ENCODE assay signal across 26 cellular contexts in the genomic region with DNA sequence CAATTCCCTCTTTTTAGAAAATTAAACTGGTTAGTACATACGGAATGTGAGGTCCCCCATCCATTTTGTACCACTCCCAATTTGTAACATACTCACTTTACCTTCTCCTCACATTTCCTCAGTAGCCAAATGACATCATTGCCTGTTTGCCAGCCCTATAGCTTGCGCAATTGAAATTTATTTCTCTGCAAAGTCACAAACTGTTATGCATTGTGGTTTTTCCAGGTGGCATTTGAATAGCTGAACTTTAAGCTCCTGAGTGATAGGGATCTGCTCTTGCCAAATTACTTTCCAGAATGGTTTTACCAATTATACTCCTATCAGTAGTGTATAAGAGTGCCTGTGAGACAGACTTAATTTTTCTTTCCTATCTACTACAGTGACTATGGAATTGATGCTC. TPM values are rescaled to one million over a fixed set of nuclear protein-coding genes. Genes with fewer than 3 reads are reported as not detected.
DNase-seq lines count a peak whose midpoint lies in the region; ATAC-seq, FAIRE-seq and TF ChIP-seq lines count a peak whose summit lies in the region.
"Had no signal": no experiment of that assay in that cellular context is flagged by ENCODE, and none has a peak within 500 bp of the region (broad histone marks: within the 10 kb centered on the region; RNA-seq: fewer than 3 reads in every experiment).

No MANE protein-coding gene starts in this region.

- H3K36me3 ChIP-seq in GM23338 (ENCODE audit: insufficient read depth) (no peaks in the 10 kb centered on the region), H1 (ENCODE audit: control insufficient read depth in 2 of 4, insufficient read depth in 4 of 4, low read length in 3 of 4) (peaks cover 0 to 2% (median 0%) of the 10 kb centered on the region in 4 experiments; a peak in 1 of 8 replicates), mesenchymal stem cell (ENCODE audit: control insufficient read depth in 1 of 2, insufficient read depth in 2 of 2, low read depth in 1 of 2, low read length in 2 of 2) (no peaks in the 10 kb centered on the region), testis (ENCODE audit: low read depth, missing control alignments) (no peaks in the 10 kb centered on the region), left lung (no peaks in the 10 kb centered on the region)
- H3K36me3 ChIP-seq: cardiac muscle cell, MG63, prostate gland had no signal

- no peak overlapping the region for H2AK5ac ChIP-seq in H1 (ENCODE audit: low read depth, low read length)
- H2AK5ac ChIP-seq in mesenchymal stem cell (ENCODE audit: low read length, severe bottlenecking), result no peak overlapping the region

- no peak overlapping the region for H4K5ac ChIP-seq in H1 (ENCODE audit: insufficient read length, low read depth, low read length)

- H3K18ac ChIP-seq in H1 (ENCODE audit: extremely low read depth, low read length) (no peak overlapping the region), mesenchymal stem cell (ENCODE audit: low read depth in 1 of 2, low read length in 2 of 2) (no peak overlapping the region)

- no peak overlapping the region for H3K27ac Mint-ChIP-seq in GM23338
- H3K27ac Mint-ChIP-seq: activated naive CD8-positive, alpha-beta T cell treated with anti-CD3 and anti-CD28 coated beads, Interleukin-2, amount 50 U/mL, for 24 hours; CD4-positive, alpha-beta memory T cell; HFFc6 had no signal

- H2AFZ ChIP-seq in GM23338, result no peak overlapping the region
- H2AFZ ChIP-seq in H1 (ENCODE audit: low read length), result no peak overlapping the region
- no peak overlapping the region for H2AFZ ChIP-seq in mesenchymal stem cell (ENCODE audit: low read depth, low read length)

- H3K36me3 Mint-ChIP-seq in GM23338 (ENCODE audit: low read depth), result peaks cover 19% of the 10 kb centered on the region
- H3K36me3 Mint-ChIP-seq: CD4-positive, alpha-beta memory T cell had no signal

- no peak for TF ChIP-seq RAD21 in H1 (IDR thresholded peaks at IDR 0.05 in 1 of 2, conservative IDR thresholded peaks at IDR 0.05 in 1 of 2; ENCODE audit: low read depth in 2 of 2, low read length in 2 of 2)

- peaks cover 48% of the 10 kb centered on the region for H3K79me2 ChIP-seq in GM23338 (replicated peaks; ENCODE audit: insufficient read depth)
- peaks cover 0 to 49% of the 10 kb centered on the region in 2 experiments; a peak in 2 of 4 replicates for H3K79me2 ChIP-seq in H1 (ENCODE audit: control insufficient read depth in 1 of 2, insufficient read depth in 2 of 2, low read length in 2 of 2)

- H3K4me1 Mint-ChIP-seq in GM23338, result peaks cover 20% of the 10 kb centered on the region
- H3K4me1 Mint-ChIP-seq: activated naive CD8-positive, alpha-beta T cell treated with anti-CD3 and anti-CD28 coated beads, Interleukin-2, amount 50 U/mL, for 24 hours; CD4-positive, alpha-beta memory T cell had no signal

- H3K9me2 ChIP-seq in GM23338 (ENCODE audit: insufficient read depth), result no peaks in the 10 kb centered on the region

- H3K27ac ChIP-seq in GM23338 (ENCODE audit: low read depth), result no peak overlapping the region
- no peak overlapping the region for H3K27ac ChIP-seq in H1 (ENCODE audit: low read depth, low read length)
- no peak overlapping the region for H3K27ac ChIP-seq in mesenchymal stem cell (ENCODE audit: low read length, poor library complexity, severe bottlenecking)
- no peak overlapping the region for H3K27ac ChIP-seq in testis
- no peak overlapping the region for H3K27ac ChIP-seq in left lung
- H3K27ac ChIP-seq: cardiac muscle cell, dorsolateral prefrontal cortex, prostate gland had no signal

- peaks cover 8% of the 10 kb centered on the region; the same call in 1 of the 2 replicates for H3K4me1 ChIP-seq in GM23338 (ENCODE audit: insufficient read depth)
- H3K4me1 ChIP-seq in H1 (replicated peaks in 1 of 4; ENCODE audit: control insufficient read depth in 3 of 4, insufficient read depth in 4 of 4, low read length in 3 of 4), result no peaks in the 10 kb centered on the region
- H3K4me1 ChIP-seq in mesenchymal stem cell (ENCODE audit: control insufficient read depth, insufficient read depth, low read depth, low read length), result no peaks in the 10 kb centered on the region
- no peaks in the 10 kb centered on the region for H3K4me1 ChIP-seq in testis
- H3K4me1 ChIP-seq in left lung, result no peaks in the 10 kb centered on the region
- H3K4me1 ChIP-seq: prostate gland had no signal

- H3K27me3 ChIP-seq in GM23338 (ENCODE audit: insufficient read depth) (no peaks in the 10 kb centered on the region), H1 (replicated peaks in 1 of 4; ENCODE audit: control insufficient read depth in 3 of 4, extremely low read depth in 1 of 4, insufficient read depth in 3 of 4, low read length in 3 of 4) (no peaks in the 10 kb centered on the region), mesenchymal stem cell (ENCODE audit: control insufficient read depth in 1 of 2, insufficient read depth in 1 of 2, low read length in 2 of 2) (peaks cover 0 to 5% of the 10 kb centered on the region in 2 experiments), testis (no peaks in the 10 kb centered on the region), left lung (no peaks in the 10 kb centered on the region)
- H3K27me3 ChIP-seq: cardiac muscle cell, MG63 had no signal

- H3K14ac ChIP-seq in H1 (ENCODE audit: insufficient read length), result no peak overlapping the region
- H3K14ac ChIP-seq in mesenchymal stem cell (ENCODE audit: low read length in 2 of 2), result no peak overlapping the region

- H3K9ac ChIP-seq in H1 (replicated peaks in 1 of 4; ENCODE audit: extremely low read depth in 1 of 4, low read depth in 3 of 4, low read length in 3 of 4), result no peak overlapping the region
- H3K9ac ChIP-seq in mesenchymal stem cell (ENCODE audit: low read length), result no peak overlapping the region

- H2BK12ac ChIP-seq in H1 (ENCODE audit: low read depth, low read length) (no peak overlapping the region), mesenchymal stem cell (ENCODE audit: low read length in 2 of 2) (no peak overlapping the region)

- H2BK20ac ChIP-seq in H1 (ENCODE audit: low read length), result no peak overlapping the region

- CTCF ChIA-PET in H1 (lab: Charles Lee; ENCODE audit: partially characterized antibody), result interaction anchor here (0.6 kb wide), 1 partner anchor 42 kb away, joined by 3 read pairs; no protein-coding TSS in a partner anchor

- no peaks in the 10 kb centered on the region for H3K27me3 Mint-ChIP-seq in GM23338 (ENCODE audit: insufficient read depth, low read depth, poor library complexity)
- H3K27me3 Mint-ChIP-seq: activated naive CD8-positive, alpha-beta T cell treated with anti-CD3 and anti-CD28 coated beads, Interleukin-2, amount 50 U/mL, for 24 hours had no signal

- H3K79me1 ChIP-seq in H1 (ENCODE audit: low read depth, low read length), result no peaks in the 10 kb centered on the region
- H3K79me1 ChIP-seq in mesenchymal stem cell (replicated peaks; ENCODE audit: low read length, poor library complexity, severe bottlenecking), result peaks cover 2% of the 10 kb centered on the region

- H3K9me3 Mint-ChIP-seq in GM23338, result peaks cover 16% of the 10 kb centered on the region; the same call in 2 of the 3 replicates
- H3K9me3 Mint-ChIP-seq: activated naive CD8-positive, alpha-beta T cell treated with anti-CD3 and anti-CD28 coated beads, Interleukin-2, amount 50 U/mL, for 24 hours; HFFc6 had no signal

- H2BK15ac ChIP-seq in H1 (ENCODE audit: low read length) (no peak overlapping the region), mesenchymal stem cell (ENCODE audit: low read depth, poor library complexity, severe bottlenecking) (no peak overlapping the region)

- TF ChIP-seq POLR2A in H1 (IDR thresholded peaks at IDR 0.05; ENCODE audit: control extremely low read depth in 1 of 2, low read depth in 2 of 2, low read length in 2 of 2) (no peak), testis (IDR thresholded peaks at IDR 0.05) (no peak)

- H3K23ac ChIP-seq in H1 (ENCODE audit: insufficient read length), result no peak overlapping the region
- H3K23ac ChIP-seq in mesenchymal stem cell (ENCODE audit: low read length in 2 of 2), result no peak overlapping the region

- TF ChIP-seq CTCF in GM23338 (conservative IDR thresholded peaks at IDR 0.05; ENCODE audit: low read depth in 2 of 2) (no peak), H1 (IDR thresholded peaks at IDR 0.05; ENCODE audit: control extremely low read depth in 1 of 3, insufficient read depth in 1 of 3, low read depth in 1 of 3, low read length in 3 of 3) (no peak), testis (IDR thresholded peaks at IDR 0.05) (no peak), GM10266 (IDR thresholded peaks at IDR 0.05; ENCODE audit: control insufficient read depth, insufficient read depth, low read depth, missing control alignments) (no peak), left lung (IDR thresholded peaks at IDR 0.05) (no peak)

- ATAC-seq in GM23338, result no peak
- ATAC-seq in left lung, result no peak
- ATAC-seq: activated naive CD8-positive, alpha-beta T cell treated with anti-CD3 and anti-CD28 coated beads, Interleukin-2, amount 50 U/mL, for 24 hours; stimulated activated naive CD8-positive, alpha-beta T cell treated with anti-CD3 and anti-CD28 coated beads, Interleukin-15, Interleukin-2, amounts not matched to agents 100 U/mL and 50 U/mL, for 24 hours had no signal

- H4K91ac ChIP-seq in H1 (replicated peaks; ENCODE audit: insufficient read length, low read length) (no peak overlapping the region), mesenchymal stem cell (ENCODE audit: low read length) (no peak overlapping the region)

- 79% methylated on average over 2 of the region's 2 CpGs; no CpG with 5 or more reads in 1 of the 2 experiments for WGBS in H1 (ENCODE audit: extremely low coverage in 1 of 2, insufficient coverage in 1 of 2, insufficient read length in 1 of 2, insufficient replicate concordance in 2 of 2, low coverage in 1 of 2, low lambda C conversion rate in 2 of 2, missing lambda C conversion rate in 1 of 2), 2 experiments
- WGBS in mesenchymal stem cell, result 78% methylated on average over 1 of the region's 2 CpGs
- 86 to 90% methylated on average over 2 of the region's 2 CpGs for WGBS in testis, 2 donors

- H3K23me2 ChIP-seq in H1 (ENCODE audit: low read depth, low read length), result no peaks in the 10 kb centered on the region

- H3K56ac ChIP-seq in H1 (replicated peaks; ENCODE audit: insufficient read length, low read depth, low read length), result no peak overlapping the region

- H3K4me3 Mint-ChIP-seq in GM23338, result no peak overlapping the region
- H3K4me3 Mint-ChIP-seq: activated naive CD8-positive, alpha-beta T cell treated with anti-CD3 and anti-CD28 coated beads, Interleukin-2, amount 50 U/mL, for 24 hours; CD4-positive, alpha-beta memory T cell; HFFc6 had no signal

- no peak overlapping the region for H3K4ac ChIP-seq in H1 (replicated peaks; ENCODE audit: insufficient read length, low read depth, low read length)
- no peak overlapping the region for H3K4ac ChIP-seq in mesenchymal stem cell (ENCODE audit: low read depth in 1 of 2, low read length in 2 of 2)

- H3K4me2 ChIP-seq in GM23338 (peak overlapping the region; percentile 60; the same call in 1 of the 2 replicates), H1 (ENCODE audit: insufficient read depth in 1 of 2, low read depth in 2 of 2, low read length in 2 of 2) (no peak overlapping the region), mesenchymal stem cell (ENCODE audit: low read length, poor library complexity, severe bottlenecking) (no peak overlapping the region)

- H4K20me1 ChIP-seq in GM23338 (replicated peaks; ENCODE audit: insufficient read depth), result no peaks in the 10 kb centered on the region
- no peaks in the 10 kb centered on the region for H4K20me1 ChIP-seq in H1 (replicated peaks in 1 of 2; ENCODE audit: control insufficient read depth in 1 of 2, insufficient read depth in 2 of 2, low read length in 2 of 2)

- POLR2A ChIA-PET in H1 (lab: Charles Lee; ENCODE audit: partially characterized antibody), result no interaction called here

- H4K8ac ChIP-seq in H1 (ENCODE audit: extremely low read depth, insufficient read depth, low read length) (no peak overlapping the region), mesenchymal stem cell (ENCODE audit: low read length) (no peak overlapping the region)

- H2BK5ac ChIP-seq in H1 (ENCODE audit: low read depth, low read length), result no peak overlapping the region
- H2BK5ac ChIP-seq in mesenchymal stem cell (ENCODE audit: low read depth, low read length, poor library complexity, severe bottlenecking), result no peak overlapping the region

- no peaks in the 10 kb centered on the region for H3F3A ChIP-seq in GM23338 (replicated peaks; ENCODE audit: low read depth)

- no peak for TF ChIP-seq EP300 in H1 (IDR thresholded peaks at IDR 0.05; ENCODE audit: borderline replicate concordance in 1 of 2, low read depth in 2 of 2, low read length in 2 of 2)

- H2BK120ac ChIP-seq in H1 (replicated peaks; ENCODE audit: low read depth, low read length) (no peak overlapping the region), mesenchymal stem cell (ENCODE audit: low read depth, low read length) (no peak overlapping the region)

- FAIRE-seq in H1 (lab: Jason Lieb, UNC), result no peak
- FAIRE-seq: small intestine had no signal

- DNase-seq in GM23338 (ENCODE audit: low spot score) (no peak), OCI-M1 (lab: John Stamatoyannopoulos, UW) (peak; percentile 50), H1 (ENCODE audit: low read depth in 1 of 2, low spot score in 2 of 2) (no peak), mesenchymal stem cell (peak; percentile 35), testis (no peak), GM10266 (ENCODE audit: extremely low spot score) (no peak), left lung (no peak)
- DNase-seq in stimulated activated CD4-positive, alpha-beta T cell treated with anti-CD3 and anti-CD28 coated beads, Interleukin-12 subunit alpha, Interleukin-12 subunit beta, amount 100 ng/mL, for 4 hours, result no peak
- DNase-seq: activated CD8-positive, alpha-beta memory T cell treated with anti-CD3 and anti-CD28 coated beads, Interleukin-2, amount 50 U/mL, for 4 hours; activated effector memory CD4-positive, alpha-beta T cell treated with anti-CD3 and anti-CD28 coated beads, Interleukin-2, amount 50 U/mL, for 16 hours; activated naive CD8-positive, alpha-beta T cell treated with anti-CD3 and anti-CD28 coated beads, Interleukin-2, amount 50 U/mL, for 24 hours; CD4-positive, alpha-beta memory T cell; dorsolateral prefrontal cortex; HFFc6; MG63; NCI-H1694; NCI-H748 treated with DMSO at 0.1 percent for 48 hours; SIG-M5; small intestine; stimulated activated CD4-positive, alpha-beta T cell treated with anti-CD3 and anti-CD28 coated beads, Interleukin-2, amount 100 ng/mL, for 48 hours; stimulated activated naive CD8-positive, alpha-beta T cell treated with anti-CD3 and anti-CD28 coated beads, Interleukin-15, Interleukin-2, amounts not matched to agents 100 U/mL and 50 U/mL, for 24 hours; trophoblast cell had no signal

- no peak overlapping the region for H3K4me3 ChIP-seq in GM23338
- H3K4me3 ChIP-seq in H1 (ENCODE audit: extremely low read depth in 1 of 4, insufficient read depth in 2 of 4, low read depth in 3 of 4, low read length in 4 of 4), result no peak overlapping the region
- no peak overlapping the region for H3K4me3 ChIP-seq in mesenchymal stem cell (ENCODE audit: insufficient read depth in 1 of 2, low read depth in 1 of 2, low read length in 2 of 2)
- no peak overlapping the region for H3K4me3 ChIP-seq in testis
- H3K4me3 ChIP-seq in left lung, result no peak overlapping the region
- H3K4me3 ChIP-seq: cardiac muscle cell, dorsolateral prefrontal cortex, MG63, prostate gland had no signal

- no peaks in the 10 kb centered on the region; a peak in 1 of 4 replicates for H3K9me3 ChIP-seq in H1 (ENCODE audit: insufficient read depth in 2 of 2, low read depth in 1 of 2, low read length in 1 of 2)
- H3K9me3 ChIP-seq in mesenchymal stem cell (ENCODE audit: control insufficient read depth, low read length), result peaks cover 3% of the 10 kb centered on the region
- no peaks in the 10 kb centered on the region for H3K9me3 ChIP-seq in testis
- no peaks in the 10 kb centered on the region for H3K9me3 ChIP-seq in left lung
- H3K9me3 ChIP-seq: MG63, prostate gland had no signal

- intact Hi-C loops in testis (cut with DNase I; ENCODE audit: low total_unique reads) (no loop called here), left lung (cut with DNase I) (no loop called here)

RNA-seq across cellular contexts. Expression of a gene that starts 7.7 kb away (rescaled TPM):
- 25.7 and 48.1 TPM in 2 replicates for total RNA-seq in GM23338 (2014; rRNA removed; shearing (Covaris generic))
- 13.2 and 15.5 TPM in 2 replicates for polyA plus RNA-seq in GM23338 (2016; fragmentation: Nextera tagmentation; extraction: Ambion mirVana)
- 22.9 and 24.9 TPM in 2 replicates for total RNA-seq in H1 (2021; fragmentation: NEBNext Ultra II Directional; extraction: Animal tissue kit (Norgen Biotek cat#: 25700))
- 30.2 and 30.3 TPM in 2 replicates for polyA plus RNA-seq in H1 (2011; rRNA removed)
- polyA plus RNA-seq in H1 (2011; cell fraction: cytosol; rRNA removed), result 27.1 TPM
- 202 TPM for polyA plus RNA-seq in H1 (2011; cell fraction: nucleus; rRNA removed)
- 18.3 to 25.7 TPM (median 22.0 TPM) in 4 replicates for polyA plus RNA-seq in H1 (2012, experiment 1 of 2)
- polyA plus RNA-seq in H1 (2012, experiment 2 of 2), result 5.5 TPM
- polyA plus RNA-seq in H1 (2013, experiment 1 of 2), result 22.3 TPM
- polyA plus RNA-seq in H1 (2013, experiment 2 of 2), result 17.0 TPM
- 56.4 and 57.5 TPM in 2 replicates for polyA minus RNA-seq in H1 (2011; rRNA and poly(A)+ RNA removed)
- 13.3 TPM for polyA minus RNA-seq in H1 (2011; cell fraction: cytosol; rRNA and poly(A)+ RNA removed)
- polyA minus RNA-seq in H1 (2011; cell fraction: nucleus; rRNA and poly(A)+ RNA removed), result 83.6 TPM
- polyA plus RNA-seq in mesenchymal stem cell (2013, experiment 1 of 2), result 63.8 TPM
- polyA plus RNA-seq in mesenchymal stem cell (2013, experiment 2 of 2), result 56.6 TPM
- total RNA-seq in testis, result 10 to 100 TPM; 23.8 to 33.0 TPM
- 13.4 TPM for polyA plus RNA-seq in testis (ENCODE audit: insufficient read depth, low read depth, low replicate concordance)
- 10 to 100 TPM; 15.5 to 39.2 TPM for total RNA-seq in left lung
- total RNA-seq: CD4-positive, alpha-beta memory T cell; mononuclear cell; T-helper 1 cell treated with Interleukin-12 subunit alpha and Interleukin-12 subunit beta and Interleukin-4 antibody, amounts not matched to agents 30 ng/mL and 1 ng/mL, for 36 hours had no signal
- polyA plus RNA-seq: CD4-positive, alpha-beta memory T cell had no signal

RNA-seq across cellular contexts. Expression of a gene that starts 9.1 kb away (rescaled TPM):
- 11.1 and 15.2 TPM in 2 replicates for total RNA-seq in GM23338 (2014; rRNA removed; shearing (Covaris generic))
- 2.8 and 4.1 TPM in 2 replicates for polyA plus RNA-seq in GM23338 (2016; fragmentation: Nextera tagmentation; extraction: Ambion mirVana)
- 10.4 and 11.8 TPM in 2 replicates for total RNA-seq in H1 (2021; fragmentation: NEBNext Ultra II Directional; extraction: Animal tissue kit (Norgen Biotek cat#: 25700))
- 5.9 and 6.5 TPM in 2 replicates for polyA plus RNA-seq in H1 (2011; rRNA removed)
- 6.2 TPM for polyA plus RNA-seq in H1 (2011; cell fraction: cytosol; rRNA removed)
- polyA plus RNA-seq in H1 (2011; cell fraction: nucleus; rRNA removed), result 25.7 TPM
- polyA plus RNA-seq in H1 (2012, experiment 1 of 2), result 8.2 to 10.2 TPM (median 8.5 TPM) in 4 replicates
- 3.7 TPM for polyA plus RNA-seq in H1 (2012, experiment 2 of 2)
- 6.8 TPM for polyA plus RNA-seq in H1 (2013, experiment 1 of 2)
- polyA plus RNA-seq in H1 (2013, experiment 2 of 2), result 5.7 TPM
- 9.7 and 11.1 TPM in 2 replicates for polyA minus RNA-seq in H1 (2011; rRNA and poly(A)+ RNA removed)
- 4.4 TPM for polyA minus RNA-seq in H1 (2011; cell fraction: cytosol; rRNA and poly(A)+ RNA removed)
- polyA minus RNA-seq in H1 (2011; cell fraction: nucleus; rRNA and poly(A)+ RNA removed), result 20.6 TPM
- 17.0 TPM for polyA plus RNA-seq in mesenchymal stem cell (2013, experiment 1 of 2)
- polyA plus RNA-seq in mesenchymal stem cell (2013, experiment 2 of 2), result 17.2 TPM
- total RNA-seq in testis, result 1 to 10 TPM; 2.4 to 3.5 TPM
- 4.9 TPM for polyA plus RNA-seq in testis (ENCODE audit: insufficient read depth, low read depth, low replicate concordance)
- total RNA-seq in left lung, result 1 to 10 TPM; 1.2 to 1.4 TPM
- total RNA-seq: CD4-positive, alpha-beta memory T cell; mononuclear cell; T-helper 1 cell treated with Interleukin-12 subunit alpha and Interleukin-12 subunit beta and Interleukin-4 antibody, amounts not matched to agents 30 ng/mL and 1 ng/mL, for 36 hours had no signal
- polyA plus RNA-seq: CD4-positive, alpha-beta memory T cell had no signal

Comparison
In these comparisons a context has a peak if more than half of its experiments do, and no peak if none do; other contexts are left out.
1. DNase-seq: peak in OCI-M1 (single experiment) and mesenchymal stem cell (single experiment); none in GM23338 (single experiment), H1 (0 of 2), testis (single experiment), GM10266 (single experiment), left lung (0 of 2) and stimulated activated CD4-positive, alpha-beta T cell treated with anti-CD3 and anti-CD28 coated beads, Interleukin-12 subunit alpha, Interleukin-12 subunit beta, amount 100 ng/mL, for 4 hours (single experiment).